In genomic region chr4:177802149-177802548, GRCh38 we compare ENCODE assay signal across 19 cellular contexts.
"Had no signal": no experiment of that assay in that cellular context is flagged by ENCODE, and none has a peak within 500 bp of the region (broad histone marks: within the 10 kb centered on the region; RNA-seq: fewer than 3 reads in every experiment).

No MANE protein-coding gene starts in this region.

- ATAC-seq: activated CD4-positive, CD25-positive, alpha-beta regulatory T cell treated with anti-CD3 and anti-CD28 coated beads, Interleukin-2, amount 50 U/mL, for 24 hours; activated CD8-positive, alpha-beta T cell treated with anti-CD3 and anti-CD28 coated beads for 36 hours; Right ventricle myocardium inferior had no signal

- DNase-seq: activated CD4-positive, alpha-beta T cell treated with anti-CD3 and anti-CD28 coated beads for 4 hours; activated CD8-positive, alpha-beta memory T cell treated with anti-CD3 and anti-CD28 coated beads, Interleukin-2, amount 50 U/mL, for 48 hours; activated CD8-positive, alpha-beta T cell treated with anti-CD3 and anti-CD28 coated beads for 36 hours; activated effector memory CD4-positive, alpha-beta T cell treated with Interleukin-2 at 50 U/mL for 16 hours; activated naive CD4-positive, alpha-beta T cell; activated T-cell treated with anti-CD3 and anti-CD28 coated beads, Interleukin-2, amount 50 U/mL, for 1 hour; aorta; caudate nucleus; KG1; NCI-H1048; NCI-H146; NCI-H1930; NCI-H2107; NCI-H510A treated with DMSO at 0.1 percent for 48 hours; SK-N-SH; T-helper 1 cell; WERI-Rb-1 had no signal
